26 cellular contexts compared by ENCODE assay signal in the genomic region with DNA sequence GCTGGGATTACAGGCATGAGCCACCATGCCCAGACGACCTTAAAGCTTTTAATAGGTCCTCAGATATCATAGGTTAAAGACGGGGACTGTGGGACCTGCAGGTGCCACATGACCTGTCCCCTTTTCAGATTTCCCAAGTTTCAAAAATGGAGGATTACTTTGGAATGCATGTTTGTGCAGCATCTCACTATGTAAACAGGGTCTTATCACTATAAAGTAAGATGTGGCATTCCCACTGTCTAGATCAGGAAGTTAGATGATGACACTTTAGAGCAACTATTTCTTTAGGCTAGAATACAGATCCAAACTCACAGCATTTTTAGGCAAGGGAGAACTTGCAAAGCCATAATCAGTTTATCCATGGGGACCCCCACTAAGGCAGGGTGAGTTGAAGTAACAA.
"Had no signal": no experiment of that assay in that cellular context is flagged by ENCODE, and none has a peak within 500 bp of the region (broad histone marks: within the 10 kb centered on the region; RNA-seq: fewer than 3 reads in every experiment).

No MANE protein-coding gene starts in this region.

- H3K9me3 Mint-ChIP-seq: activated naive CD4-positive, alpha-beta T cell treated with anti-CD3 and anti-CD28 coated beads, Interleukin-2, amount 50 U/mL, for 24 hours; activated T-cell treated with anti-CD3 and anti-CD28 coated beads, Interleukin-2, amount 50 U/mL, for 24 hours; activated T-helper 1 cell treated with anti-CD3 and anti-CD28 coated beads, Interleukin-12 subunit alpha, Interleukin-12 subunit beta, Interleukin-2, Interleukin-4 antibody, amounts not matched to agents 30 ng/mL and 10 ng/mL and 1 ng/mL, durations not matched to agents 14 hours and 24 hours and 36 hours; central memory CD8-positive, alpha-beta T cell had no signal

- H3K27ac Mint-ChIP-seq: activated CD8-positive, alpha-beta memory T cell treated with anti-CD3 and anti-CD28 coated beads, Interleukin-2, amount 10 ng/mL, durations not matched to agents 7 days and 5 days; activated naive CD4-positive, alpha-beta T cell treated with anti-CD3 and anti-CD28 coated beads, Interleukin-2, amount 50 U/mL, for 24 hours; activated T-cell treated with anti-CD3 and anti-CD28 coated beads, Interleukin-2, amount 50 U/mL, for 24 hours; activated T-helper 1 cell treated with anti-CD3 and anti-CD28 coated beads, Interleukin-12 subunit alpha, Interleukin-12 subunit beta, Interleukin-2, Interleukin-4 antibody, amounts not matched to agents 30 ng/mL and 10 ng/mL and 1 ng/mL, durations not matched to agents 14 hours and 24 hours and 36 hours had no signal

- H3K36me3 Mint-ChIP-seq: activated naive CD4-positive, alpha-beta T cell treated with anti-CD3 and anti-CD28 coated beads, Interleukin-2, amount 50 U/mL, for 24 hours had no signal

- ATAC-seq: activated CD4-positive, CD25-positive, alpha-beta regulatory T cell treated with anti-CD3 and anti-CD28 coated beads, Interleukin-2, amount 50 U/mL, for 24 hours; activated CD8-positive, alpha-beta memory T cell treated with anti-CD3 and anti-CD28 coated beads, Interleukin-2, amount 10 ng/mL, durations not matched to agents 7 days and 5 days; body of pancreas had no signal

- H3K27me3 Mint-ChIP-seq: activated CD8-positive, alpha-beta memory T cell treated with anti-CD3 and anti-CD28 coated beads, Interleukin-2, amount 10 ng/mL, durations not matched to agents 7 days and 5 days; activated naive CD4-positive, alpha-beta T cell treated with anti-CD3 and anti-CD28 coated beads, Interleukin-2, amount 50 U/mL, for 24 hours; activated T-cell treated with anti-CD3 and anti-CD28 coated beads, Interleukin-2, amount 50 U/mL, for 24 hours had no signal

- H3K4me3 Mint-ChIP-seq: activated CD8-positive, alpha-beta memory T cell treated with anti-CD3 and anti-CD28 coated beads, Interleukin-2, amount 10 ng/mL, durations not matched to agents 7 days and 5 days; activated naive CD4-positive, alpha-beta T cell treated with anti-CD3 and anti-CD28 coated beads, Interleukin-2, amount 50 U/mL, for 24 hours; activated T-cell treated with anti-CD3 and anti-CD28 coated beads, Interleukin-2, amount 50 U/mL, for 24 hours; activated T-helper 1 cell treated with anti-CD3 and anti-CD28 coated beads, Interleukin-12 subunit alpha, Interleukin-12 subunit beta, Interleukin-2, Interleukin-4 antibody, amounts not matched to agents 30 ng/mL and 10 ng/mL and 1 ng/mL, durations not matched to agents 14 hours and 24 hours and 36 hours; central memory CD8-positive, alpha-beta T cell had no signal

- H3K4me1 Mint-ChIP-seq: central memory CD8-positive, alpha-beta T cell had no signal

- DNase-seq: activated CD4-positive, alpha-beta T cell treated with anti-CD3 and anti-CD28 coated beads for 4 hours; activated CD4-positive, alpha-beta T cell treated with anti-CD3 and anti-CD28 coated beads, Interleukin-2, amount 50 U/mL, for 4 hours; activated CD8-positive, alpha-beta memory T cell treated with anti-CD3 and anti-CD28 coated beads, Interleukin-2, amount 10 ng/mL, durations not matched to agents 7 days and 5 days; activated effector memory CD4-positive, alpha-beta T cell treated with Interleukin-2 at 50 U/mL for 16 hours; activated naive CD4-positive, alpha-beta T cell; activated T-cell treated with anti-CD3 and anti-CD28 coated beads, Interleukin-2, amount 50 U/mL, for 24 hours; aorta; body of pancreas; Karpas-422; NCI-H1092; NCI-H1417; NCI-H1694; NCI-H2029; NCI-H345; NCI-H510A; NCI-H69; NK-92 treated with Interleukin-12 subunit alpha and Interleukin-12 subunit beta, amount 100 ng/mL, for 24 hours; Peyer's patch; Right ventricle myocardium superior; SJCRH30; SK-N-SH; T-helper 1 cell had no signal
